ENCODE assay signal across 1 cellular context in genomic region chr18:48855422-48856377, GRCh38.
TF ChIP-seq lines count a peak whose summit lies in the region.

No MANE protein-coding gene starts in this region.

TF ChIP-seq in GM23338, 12 proteins besides CTCF, POLR2A, EP300 and RAD21 (continued from another document):
- TF ChIP-seq ZNF462 (CRISPR knock-in tag; IDR thresholded peaks at IDR 0.05) (no peak), JUNB (IDR thresholded peaks at IDR 0.05; ENCODE audit: unreplicated experiment) (no peak), ZNF331 (CRISPR knock-in tag; IDR thresholded peaks at IDR 0.05; ENCODE audit: low read depth) (no peak)
